ENCODE assay signal across 8 cellular contexts in genomic region chr10:23095404-23095965, GRCh38. TPM values are rescaled to one million over a fixed set of nuclear protein-coding genes. Genes with fewer than 3 reads are reported as not detected.
DNase-seq lines count a peak whose midpoint lies in the region; ATAC-seq and TF ChIP-seq lines count a peak whose summit lies in the region.

Gene MSRB2, plus strand, starts transcription at chr10:23095579. Its CDS starts 30 bp downstream, at chr10:23095609.

- peak within 1 kb of the TSS; percentile 84 for H3K4me3 Mint-ChIP-seq in activated T-cell treated with anti-CD3 and anti-CD28 coated beads, Interleukin-2, amount 50 U/mL, for 4 hours

- H3K4me1 Mint-ChIP-seq in activated T-cell treated with anti-CD3 and anti-CD28 coated beads, Interleukin-2, amount 50 U/mL, for 4 hours (ENCODE audit: low read depth), result peaks cover 34% of the 10 kb centered on the region

- no peak for TF ChIP-seq EP300 in esophagus muscularis mucosa (IDR thresholded peaks at IDR 0.05)

- TF ChIP-seq CTCF in GM20000 (IDR thresholded peaks at IDR 0.05; ENCODE audit: extremely low read depth, missing control alignments), result no peak
- no peak for TF ChIP-seq CTCF in esophagus muscularis mucosa (IDR thresholded peaks at IDR 0.05)

- peak within 1 kb of the TSS; percentile 97 to 98 (median 97) for H3K27ac ChIP-seq in esophagus muscularis mucosa (replicated peaks in 1 of 4)
- peak within 1 kb of the TSS; percentile 95 for H3K27ac ChIP-seq in muscle layer of duodenum (ENCODE audit: low read length)

- H3K27me3 ChIP-seq in esophagus muscularis mucosa (no peaks in the 10 kb centered on the region), muscle layer of duodenum (ENCODE audit: low read depth, low read length) (no peaks in the 10 kb centered on the region)

- H3K36me3 ChIP-seq in esophagus muscularis mucosa (no peaks in the 10 kb centered on the region), muscle layer of duodenum (ENCODE audit: control insufficient read depth in 1 of 2, insufficient read depth in 2 of 2, low read length in 2 of 2) (no peaks in the 10 kb centered on the region)

- intact Hi-C loops in esophagus muscularis mucosa (cut with DNase I), result loop anchor here (10.0 kb wide), 4 partner anchors 339 to 1091 kb away; partner anchors contain the start of genes DNAJC1, OTUD1 and SPAG6

- peak; percentile 71 to 75 for ATAC-seq in activated T-cell treated with anti-CD3 and anti-CD28 coated beads, Interleukin-2, amount 50 U/mL, for 4 hours

- H3K9me3 ChIP-seq in esophagus muscularis mucosa, result peaks cover 0 to 11% (median 0%) of the 10 kb centered on the region in 4 donors
- H3K9me3 ChIP-seq in muscle layer of duodenum (ENCODE audit: control insufficient read depth in 1 of 2, low read length in 2 of 2), result peaks cover 4 to 5% of the 10 kb centered on the region in 2 donors

- peaks cover 4% of the 10 kb centered on the region for H3K9me3 Mint-ChIP-seq in activated T-cell treated with anti-CD3 and anti-CD28 coated beads, Interleukin-2, amount 50 U/mL, for 4 hours

- no peaks in the 10 kb centered on the region for H3K36me3 Mint-ChIP-seq in activated T-cell treated with anti-CD3 and anti-CD28 coated beads, Interleukin-2, amount 50 U/mL, for 4 hours (ENCODE audit: insufficient read depth)

- peak within 1 kb of the TSS; percentile 86 to 96 (median 88) for H3K4me3 ChIP-seq in esophagus muscularis mucosa
- peak within 1 kb of the TSS; percentile 74 to 86 for H3K4me3 ChIP-seq in muscle layer of duodenum (ENCODE audit: low read depth in 1 of 2, low read length in 2 of 2)

- in situ Hi-C loops in Caki2 (cut with HindIII; ENCODE audit: low pct_unique_long_range_greater_than_20kb, low sequenced_read_pairs), result no loop called here

- peak; percentile 89 for TF ChIP-seq POLR2A in esophagus muscularis mucosa (IDR thresholded peaks at IDR 0.05; ENCODE audit: low read depth)

- H3K4me1 ChIP-seq in esophagus muscularis mucosa (peaks cover 22 to 37% (median 24%) of the 10 kb centered on the region in 4 donors), muscle layer of duodenum (ENCODE audit: control insufficient read depth in 1 of 2, insufficient read depth in 2 of 2, low read length in 2 of 2) (peaks cover 0 to 22% of the 10 kb centered on the region in 2 donors)

- WGBS in esophagus muscularis mucosa, result 2% methylated on average over 7 of the region's 50 CpGs

- DNase-seq in Caki2 (ENCODE audit: low read depth) (peak; percentile 76), GM20000 (ENCODE audit: low spot score) (peak; percentile 94), HT-29 (ENCODE audit: low spot score) (peak; percentile 96), OCI-M2 (lab: John Stamatoyannopoulos, UW; ENCODE audit: unreplicated experiment) (peak; percentile 30), esophagus muscularis mucosa (ENCODE audit: extremely low spot score) (peak; percentile 98)
- peak; percentile 76 for DNase-seq in activated T-cell treated with anti-CD3 and anti-CD28 coated beads, Interleukin-2, amount 50 U/mL, for 4 hours
- DNase-seq in stimulated activated CD8-positive, alpha-beta memory T cell treated with anti-CD3 and anti-CD28 coated beads, Interleukin-7, amount 100 ng/mL, for 24 hours (ENCODE audit: low read depth), result peak; percentile 37

- no peaks in the 10 kb centered on the region for H3K27me3 Mint-ChIP-seq in activated T-cell treated with anti-CD3 and anti-CD28 coated beads, Interleukin-2, amount 50 U/mL, for 4 hours (ENCODE audit: low read depth)

RNA-seq across cellular contexts. Expression of gene MSRB2, which starts in this region (rescaled TPM):
- 35.4 and 42.6 TPM in 2 replicates for total RNA-seq in Caki2 (2014; rRNA removed; shearing (Covaris generic); ENCODE audit: low replicate concordance)
- 24.3 and 24.7 TPM in 2 replicates for total RNA-seq in HT-29 (2014; rRNA removed; shearing (Covaris generic))
- total RNA-seq in activated T-cell treated with anti-CD3 and anti-CD28 coated beads, Interleukin-2, amount 50 U/mL, for 4 hours, result 1 to 10 TPM in 2 of 3 donors, under 1 TPM in 1; 0.99 to 1.3 (median 1.1) TPM
- total RNA-seq in esophagus muscularis mucosa, result 10 to 100 TPM; 36.0 to 48.6 (median 40.6) TPM

Comparison
In these comparisons a context has a peak if more than half of its experiments do, and no peak if none do; other contexts are left out.
1. Peak in every context shown above with its lines: DNase-seq, ATAC-seq, H3K4me3 ChIP-seq and H3K27ac ChIP-seq.
2. RNA of gene MSRB2 (total RNA-seq): 36.0 to 48.6 TPM in esophagus muscularis mucosa, 35.4 to 42.6 TPM in Caki2 and 24.3 to 24.7 TPM in HT-29; 0.99 to 1.3 TPM in activated T-cell treated with anti-CD3 and anti-CD28 coated beads, Interleukin-2, amount 50 U/mL, for 4 hours; every median in the first group is over 10 times any median in the second.
3. DNase-seq: peak in every context shown above with its lines; median percentile 98 in esophagus muscularis mucosa; 96 in HT-29; 94 in GM20000; 76 in Caki2; 76 in activated T-cell treated with anti-CD3 and anti-CD28 coated beads, Interleukin-2, amount 50 U/mL, for 4 hours; 37 in stimulated activated CD8-positive, alpha-beta memory T cell treated with anti-CD3 and anti-CD28 coated beads, Interleukin-7, amount 100 ng/mL, for 24 hours; 30 in OCI-M2.